14 cellular contexts compared by ENCODE assay signal in the genomic region with DNA sequence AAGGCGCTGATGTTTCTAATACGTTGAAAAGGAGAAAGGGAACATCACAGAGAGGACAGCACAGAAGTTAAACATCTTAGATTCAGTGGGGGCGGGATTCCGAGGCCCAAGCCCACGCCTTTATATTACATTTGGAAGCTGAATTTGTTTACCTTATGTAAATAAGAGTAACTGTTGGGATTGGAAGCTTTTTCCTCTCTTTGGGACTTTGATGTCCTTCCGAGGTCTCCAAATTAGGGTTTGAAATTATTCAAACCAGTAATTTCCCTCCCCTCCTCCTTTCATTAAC. TPM values are rescaled to one million over a fixed set of nuclear protein-coding genes. Genes with fewer than 3 reads are reported as not detected.
A peak's percentile ranks its signal among the peaks of the same experiment; 100 is the strongest.
DNase-seq lines count a peak whose midpoint lies in the region; ATAC-seq, FAIRE-seq and TF ChIP-seq lines count a peak whose summit lies in the region.
"Had no signal": no experiment of that assay in that cellular context is flagged by ENCODE, and none has a peak within 500 bp of the region (broad histone marks: within the 10 kb centered on the region; RNA-seq: fewer than 3 reads in every experiment).

No MANE protein-coding gene starts in this region.

- peaks cover 51% of the 10 kb centered on the region for H3K79me2 ChIP-seq in HepG2 (ENCODE audit: insufficient read depth, low read length)

- no TSS peak for BruUV-seq in HepG2 (replicated peaks; lab: Mats Ljungman, UMichigan)

- H3K4me1 ChIP-seq in RWPE2 (ENCODE audit: insufficient read depth, poor library complexity, severe bottlenecking) (peaks cover 35% of the 10 kb centered on the region), HepG2 (ENCODE audit: insufficient read depth, low read length) (peaks cover 61% of the 10 kb centered on the region), urinary bladder (ENCODE audit: insufficient read depth) (no peaks in the 10 kb centered on the region), sigmoid colon (peaks cover 0 to 35% (median 27%) of the 10 kb centered on the region in 4 donors)

- peak in 1 of 2 experiments; percentile 2; a peak in 1 of 4 replicates for TF ChIP-seq EP300 in HepG2 (IDR thresholded peaks at IDR 0.05; ENCODE audit: low read depth in 2 of 2, low read length in 2 of 2)
- no peak for TF ChIP-seq EP300 in HepG2 (CRISPR knock-in tag; IDR thresholded peaks at IDR 0.05; ENCODE audit: borderline replicate concordance)
- no peak for TF ChIP-seq EP300 in sigmoid colon (IDR thresholded peaks at IDR 0.05)

- H3K9ac ChIP-seq in HepG2 (ENCODE audit: insufficient read depth, low read depth, low read length), result peak overlapping the region; percentile 88
- H3K9ac ChIP-seq: SK-N-SH had no signal

- no peaks in the 10 kb centered on the region for H4K20me1 ChIP-seq in HepG2 (ENCODE audit: insufficient read depth, low read length)

- no peaks in the 10 kb centered on the region for H3K9me3 ChIP-seq in RWPE2 (ENCODE audit: severe bottlenecking)
- H3K9me3 ChIP-seq in HepG2 (ENCODE audit: low read length), result no peaks in the 10 kb centered on the region
- H3K9me3 ChIP-seq in sigmoid colon, result no peaks in the 10 kb centered on the region
- H3K9me3 ChIP-seq: SK-N-SH had no signal

- H3K27ac ChIP-seq in RWPE2 (ENCODE audit: poor library complexity, severe bottlenecking) (peak overlapping the region; percentile 93), HepG2 (ENCODE audit: extremely low read length, insufficient read depth, low read length) (peak overlapping the region; percentile 89), urinary bladder (ENCODE audit: low read depth) (peak overlapping the region; percentile 86), sigmoid colon (no peak overlapping the region)

- H3K36me3 ChIP-seq in RWPE2 (ENCODE audit: low read depth) (peaks cover 28% of the 10 kb centered on the region), HepG2 (replicated peaks in 1 of 2; ENCODE audit: control insufficient read depth in 1 of 2, insufficient read depth in 2 of 2, low read length in 2 of 2) (peaks cover 9 to 14% of the 10 kb centered on the region in 2 experiments), urinary bladder (ENCODE audit: insufficient read depth) (no peaks in the 10 kb centered on the region), sigmoid colon (no peaks in the 10 kb centered on the region)

- no peak for TF ChIP-seq RAD21 in HepG2 (CRISPR knock-in tag; IDR thresholded peaks at IDR 0.05)

- in situ Hi-C loops in HepG2 (cut with HindIII; ENCODE audit: extremely low pct_ligation_motif_present, low pct_unique_long_range_greater_than_20kb), result no loop called here

- intact Hi-C loops in HepG2 (cut with micrococcal nuclease; ENCODE audit: unreplicated experiment) (loop anchor here (5.0 kb wide), 1 partner anchor 246 kb away; no protein-coding TSS in a partner anchor), sigmoid colon (cut with DNase I) (loop anchor here (10.0 kb wide), 1 partner anchor 286 kb away; no protein-coding TSS in a partner anchor), Right ventricle myocardium inferior (cut with DNase I) (no loop called here)

- CTCF ChIA-PET in HepG2 (lab: Yijun Ruan, JAX; ENCODE audit: low intra/inter-chr PET ratio, low total read pairs), result interaction anchor here (1.3 kb wide), 1 partner anchor 342 kb away, joined by 3 read pairs; no protein-coding TSS in a partner anchor
- CTCF ChIA-PET in GM10248 (lab: Yijun Ruan, JAX), result no interaction called here

- peak overlapping the region; percentile 84 for H3K4me2 ChIP-seq in HepG2 (ENCODE audit: low read depth, low read length)
- H3K4me2 ChIP-seq: SK-N-SH had no signal

- TF ChIP-seq POLR2A in HepG2 (IDR thresholded peaks at IDR 0.05; ENCODE audit: insufficient read depth in 1 of 2, low read depth in 2 of 2, low read length in 2 of 2) (no peak), sigmoid colon (IDR thresholded peaks at IDR 0.05) (no peak)

- TF ChIP-seq CTCF in RWPE2 (IDR thresholded peaks at IDR 0.05; ENCODE audit: poor library complexity, severe bottlenecking), result no peak
- TF ChIP-seq CTCF in HepG2 (CRISPR knock-in tag; IDR thresholded peaks at IDR 0.05), result no peak
- no peak for TF ChIP-seq CTCF in sigmoid colon (IDR thresholded peaks at IDR 0.05)
- no peak for TF ChIP-seq CTCF in GM10248 (IDR thresholded peaks at IDR 0.05; ENCODE audit: control extremely low read depth, extremely low read depth, low read depth, missing control alignments)

- H3K4me3 ChIP-seq in RWPE2 (ENCODE audit: severe bottlenecking) (peak overlapping the region; percentile 88), HepG2 (replicated peaks in 1 of 3; ENCODE audit: insufficient read depth in 1 of 3, low read depth in 2 of 3, low read length in 3 of 3) (peak overlapping the region; percentile 64 to 91 (median 72)), urinary bladder (ENCODE audit: low read depth, low read length) (peak overlapping the region; percentile 19), sigmoid colon (no peak overlapping the region)

- DNase-seq in SHP77 treated with DMSO at 0.1 percent for 48 hours (lab: John Stamatoyannopoulos, UW), result peak; percentile 65
- no peak for DNase-seq in SHP77 (lab: John Stamatoyannopoulos, UW)
- DNase-seq in RWPE2 (ENCODE audit: low spot score), result no peak
- peak; percentile 58 for DNase-seq in HepG2 (ENCODE audit: low spot score)
- no peak for DNase-seq in sigmoid colon
- no peak for DNase-seq in Right ventricle myocardium inferior (ENCODE audit: missing footprints)
- no peak for DNase-seq in GM10248 (ENCODE audit: extremely low spot score)
- DNase-seq: activated CD4-positive, alpha-beta T cell treated with anti-CD3 and anti-CD28 coated beads for 4 hours; caudate nucleus; NCI-H226; SK-N-SH had no signal

- no peak for FAIRE-seq in HepG2 (lab: Jason Lieb, UNC)

- 0 out of 3 replicates have a peak, but pooled peaks have one; percentile 2 for ATAC-seq in RWPE2 (ENCODE audit: low read depth)
- ATAC-seq in HepG2, result no peak; the same call in 1 of the 3 replicates
- ATAC-seq in Right ventricle myocardium inferior, result no peak

- H3K27me3 ChIP-seq in RWPE2 (ENCODE audit: insufficient read depth, poor library complexity, severe bottlenecking), result no peaks in the 10 kb centered on the region
- no peaks in the 10 kb centered on the region; a peak in 1 of 5 replicates for H3K27me3 ChIP-seq in HepG2 (ENCODE audit: control insufficient read depth in 1 of 2, insufficient read depth in 2 of 2, low read length in 2 of 2)
- peaks cover 76 to 100% (median 100%) of the 10 kb centered on the region in 3 donors for H3K27me3 ChIP-seq in sigmoid colon

- peak overlapping the region; percentile 31 for H2AFZ ChIP-seq in HepG2 (ENCODE audit: low read length)

- WGBS in HepG2 (ENCODE audit: low lambda C conversion rate), result 2% methylated on average over 6 of the region's 6 CpGs
- WGBS in urinary bladder, result 18% methylated on average over 6 of the region's 6 CpGs
- WGBS in sigmoid colon, 2 donors, result 4 to 15% methylated on average over 6 of the region's 6 CpGs

- POLR2A ChIA-PET in HepG2 (lab: Yijun Ruan, JAX) (interaction anchor here (0.6 to 4.2 kb wide), 25 partner anchors 7 to 1519 kb away, joined by 3 to 35 read pairs (median 6); a partner anchor contains a TSS), GM10248 (lab: Yijun Ruan, JAX) (no interaction called here)

RNA-seq across cellular contexts. Expression of a gene that starts 6.4 kb away (rescaled TPM):
- total RNA-seq in HepG2 (2016; rRNA removed; fragmentation: Illumina TruSeq; extraction: Trizol) (58.1 and 58.6 TPM in 2 replicates), urinary bladder (14.1 TPM), sigmoid colon (not detected), Right ventricle myocardium inferior (not detected)
- total RNA-seq in HepG2 (2016; cell fraction: cytosol; rRNA removed; fragmentation: Illumina TruSeq; extraction: Trizol; ENCODE audit: low read depth), result 14.5 and 16.1 TPM in 2 replicates
- 51.7 and 53.7 TPM in 2 replicates for total RNA-seq in HepG2 (2016; cell fraction: insoluble cytoplasmic fraction; rRNA removed; fragmentation: Illumina TruSeq; extraction: Trizol)
- 58.2 and 61.8 TPM in 2 replicates for total RNA-seq in HepG2 (2016; cell fraction: membrane; rRNA removed; fragmentation: Illumina TruSeq; extraction: Trizol)
- total RNA-seq in HepG2 (2016; cell fraction: nucleus; rRNA removed; fragmentation: Illumina TruSeq; extraction: Trizol), result 59.1 and 60.1 TPM in 2 replicates
- polyA plus RNA-seq in HepG2 (2011; rRNA removed) (43.4 and 47.6 TPM in 2 replicates), urinary bladder (8.8 TPM), sigmoid colon (10 to 100 TPM; 14.4 to 19.4 (median 18.3) TPM)
- polyA plus RNA-seq in HepG2 (2011; cell fraction: cytosol; rRNA removed), result 41.8 and 44.7 TPM in 2 replicates
- 54.5 and 66.1 TPM in 2 replicates for polyA plus RNA-seq in HepG2 (2011; cell fraction: nucleus; rRNA removed)
- 32.0 and 32.4 TPM in 2 replicates for polyA plus RNA-seq in HepG2 (2012)
- 9.3 and 9.9 TPM in 2 replicates for polyA plus RNA-seq in HepG2 (2016; cell fraction: cytosol; fragmentation: Illumina TruSeq; extraction: Trizol; ENCODE audit: low read depth)
- 93.1 and 102 TPM in 2 replicates for polyA plus RNA-seq in HepG2 (2016; cell fraction: insoluble cytoplasmic fraction; fragmentation: Illumina TruSeq; extraction: Trizol; ENCODE audit: low read depth)
- 37.3 and 39.0 TPM in 2 replicates for polyA plus RNA-seq in HepG2 (2016; cell fraction: membrane; fragmentation: Illumina TruSeq; extraction: Trizol; ENCODE audit: low read depth)
- 98.8 and 112 TPM in 2 replicates for polyA plus RNA-seq in HepG2 (2016; cell fraction: nucleus; fragmentation: Illumina TruSeq; extraction: Trizol; ENCODE audit: insufficient read depth, low read depth)
- 4.0 and 60.9 TPM in 2 replicates for polyA minus RNA-seq in HepG2 (2011; rRNA and poly(A)+ RNA removed; ENCODE audit: low replicate concordance)
- polyA minus RNA-seq in HepG2 (2011; cell fraction: cytosol; rRNA and poly(A)+ RNA removed), result 54.0 and 57.6 TPM in 2 replicates
- polyA minus RNA-seq in HepG2 (2011; cell fraction: nucleus; rRNA and poly(A)+ RNA removed), result 76.0 and 85.0 TPM in 2 replicates
- total RNA-seq: osteocyte had no signal
- polyA plus RNA-seq: SK-N-SH had no signal

RNA-seq across cellular contexts. Expression of a gene that starts 6.8 kb away (rescaled TPM):
- total RNA-seq in HepG2 (2016; rRNA removed; fragmentation: Illumina TruSeq; extraction: Trizol), result 13.2 and 27.4 TPM in 2 replicates
- 21.5 and 24.0 TPM in 2 replicates for total RNA-seq in HepG2 (2016; cell fraction: cytosol; rRNA removed; fragmentation: Illumina TruSeq; extraction: Trizol; ENCODE audit: low read depth)
- 11.2 and 26.5 TPM in 2 replicates for total RNA-seq in HepG2 (2016; cell fraction: insoluble cytoplasmic fraction; rRNA removed; fragmentation: Illumina TruSeq; extraction: Trizol)
- total RNA-seq in HepG2 (2016; cell fraction: membrane; rRNA removed; fragmentation: Illumina TruSeq; extraction: Trizol), result 16.2 and 16.4 TPM in 2 replicates
- 87.8 and 88.1 TPM in 2 replicates for total RNA-seq in HepG2 (2016; cell fraction: nucleus; rRNA removed; fragmentation: Illumina TruSeq; extraction: Trizol)
- 8.6 and 9.3 TPM in 2 replicates for polyA plus RNA-seq in HepG2 (2011; rRNA removed)
- 2.6 and 3.9 TPM in 2 replicates for polyA plus RNA-seq in HepG2 (2011; cell fraction: cytosol; rRNA removed)
- 28.3 and 28.6 TPM in 2 replicates for polyA plus RNA-seq in HepG2 (2011; cell fraction: nucleus; rRNA removed)
- polyA plus RNA-seq in HepG2 (2012), result 7.9 and 8.5 TPM in 2 replicates
- 3.5 and 4.5 TPM in 2 replicates for polyA plus RNA-seq in HepG2 (2016; cell fraction: cytosol; fragmentation: Illumina TruSeq; extraction: Trizol; ENCODE audit: low read depth)
- polyA plus RNA-seq in HepG2 (2016; cell fraction: insoluble cytoplasmic fraction; fragmentation: Illumina TruSeq; extraction: Trizol; ENCODE audit: low read depth), result 5.4 and 8.4 TPM in 2 replicates
- polyA plus RNA-seq in HepG2 (2016; cell fraction: membrane; fragmentation: Illumina TruSeq; extraction: Trizol; ENCODE audit: low read depth), result 4.9 and 5.2 TPM in 2 replicates
- polyA plus RNA-seq in HepG2 (2016; cell fraction: nucleus; fragmentation: Illumina TruSeq; extraction: Trizol; ENCODE audit: insufficient read depth, low read depth), result 52.2 and 52.8 TPM in 2 replicates
- 0.61 and 8.5 TPM in 2 replicates for polyA minus RNA-seq in HepG2 (2011; rRNA and poly(A)+ RNA removed; ENCODE audit: low replicate concordance)
- polyA minus RNA-seq in HepG2 (2011; cell fraction: cytosol; rRNA and poly(A)+ RNA removed), result 4.9 and 5.1 TPM in 2 replicates
- 136 TPM in 2 replicates for polyA minus RNA-seq in HepG2 (2011; cell fraction: nucleus; rRNA and poly(A)+ RNA removed)
- total RNA-seq in urinary bladder, result 7.1 TPM
- 0.34 TPM for polyA plus RNA-seq in urinary bladder
- not detected for total RNA-seq in sigmoid colon
- 1 to 10 TPM in 1 of 3 donors, under 1 TPM in 1, not detected in 1; 0.23 to 1.1 TPM for polyA plus RNA-seq in sigmoid colon
- not detected for total RNA-seq in Right ventricle myocardium inferior
- total RNA-seq: osteocyte had no signal
- polyA plus RNA-seq: AG04450, SK-N-SH had no signal

Comparison
In these comparisons a context has a peak if more than half of its experiments do, and no peak if none do; other contexts are left out.
1. DNase-seq: peak in SHP77 treated with DMSO at 0.1 percent for 48 hours (single experiment) and HepG2 (single experiment); none in SHP77 (0 of 2), RWPE2 (single experiment), sigmoid colon (single experiment), Right ventricle myocardium inferior (single experiment) and GM10248 (single experiment).
2. H3K27ac ChIP-seq: peak in RWPE2 (single experiment), HepG2 (single experiment) and urinary bladder (single experiment); none in sigmoid colon (0 of 4).
3. H3K4me3 ChIP-seq: peak in RWPE2 (single experiment), HepG2 (3 of 3) and urinary bladder (single experiment); none in sigmoid colon (0 of 4).
4. RNA of a gene that starts 6.4 kb away (total RNA-seq): 14.5 to 61.8 TPM in HepG2 and 14.1 TPM in urinary bladder (single experiment); not detected in Right ventricle myocardium inferior (single experiment) and not detected in sigmoid colon; every median in the first group is over 10 times any median in the second.